ENCODE assay signal across 22 cellular contexts in the genomic region with DNA sequence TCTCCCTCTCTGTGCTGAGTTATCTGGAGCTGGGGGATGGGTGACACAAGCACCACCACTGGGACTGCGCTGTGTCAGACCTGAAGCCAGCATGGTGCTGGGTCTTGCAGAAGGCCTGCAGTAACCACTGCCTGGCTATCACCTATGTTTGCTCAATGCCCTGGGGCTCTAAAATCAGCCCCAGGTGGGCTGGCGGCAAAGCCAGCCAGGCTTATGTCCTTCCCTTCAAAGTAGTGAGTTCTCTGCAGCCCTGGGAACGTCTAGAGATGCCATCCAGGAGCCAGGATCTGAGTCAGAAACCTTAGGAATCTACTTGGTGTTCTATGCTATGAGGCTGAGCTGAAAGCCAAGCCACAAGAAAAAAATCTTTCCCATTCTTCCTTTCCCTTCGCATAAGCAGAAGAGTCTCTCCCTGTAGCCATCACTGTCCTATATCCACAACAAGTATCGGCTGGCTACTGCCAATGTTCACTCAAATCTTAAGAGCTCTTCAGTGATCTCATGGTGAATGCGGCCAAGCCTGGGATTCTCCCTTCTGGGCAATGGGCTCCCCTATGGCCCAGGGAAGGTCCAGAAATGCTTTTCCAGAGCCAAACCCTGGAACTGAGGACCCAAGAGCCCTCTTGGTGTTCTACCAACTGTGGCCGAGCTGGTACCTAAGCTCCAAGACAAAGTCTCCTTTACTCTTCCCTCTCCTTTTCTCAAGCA.
DNase-seq lines count a peak whose midpoint lies in the region; ATAC-seq and TF ChIP-seq lines count a peak whose summit lies in the region.
"Had no signal": no experiment of that assay in that cellular context is flagged by ENCODE, and none has a peak within 500 bp of the region (broad histone marks: within the 10 kb centered on the region; RNA-seq: fewer than 3 reads in every experiment).

No MANE protein-coding gene starts in this region.

- no peak for TF ChIP-seq CTCF in nephron (IDR thresholded peaks at IDR 0.05; ENCODE audit: unreplicated experiment in 3 of 3)

- peak; percentile 0 for DNase-seq in COR-L47 (lab: John Stamatoyannopoulos, UW)
- DNase-seq in HT1080 (ENCODE audit: low read depth), result peak; percentile 24
- peak; percentile 62 for DNase-seq in fibroblast of gingiva (ENCODE audit: low read depth)
- no peak for DNase-seq in NCI-H1417 treated with DMSO at 0.1 percent for 48 hours (lab: John Stamatoyannopoulos, UW)
- no peak for DNase-seq in SKM-1 treated with dmso at 0.1 percent for 144 hours (lab: John Stamatoyannopoulos, UW; ENCODE audit: unreplicated experiment)
- no peak for DNase-seq in activated effector memory CD4-positive, alpha-beta T cell treated with Interleukin-2 at 50 U/mL for 16 hours
- DNase-seq: activated CD4-positive, CD25-positive, alpha-beta regulatory T cell treated with anti-CD3 and anti-CD28 coated beads, Interleukin-2, amount 50 U/mL, for 72 hours; activated T-cell treated with anti-CD3 and anti-CD28 coated beads, Interleukin-2, amount 50 U/mL, for 1 hour; C1 segment of cervical spinal cord; dermis blood vessel endothelial cell; head of caudate nucleus; naive thymus-derived CD4-positive, alpha-beta T cell; NCI-H1436 treated with DMSO at 0.1 percent for 48 hours; NCI-H510A treated with DMSO at 0.1 percent for 48 hours; occipital lobe; SIG-M5; T-cell had no signal

- H3K4me1 Mint-ChIP-seq in nephron, result peaks cover 33% of the 10 kb centered on the region
- H3K4me1 Mint-ChIP-seq: memory B cell; naive thymus-derived CD4-positive, alpha-beta T cell; stimulated activated effector memory CD8-positive, alpha-beta T cell treated with anti-CD3 and anti-CD28 coated beads, Interleukin-12 subunit alpha, Interleukin-12 subunit beta, amount 100 ng/mL, for 72 hours; T-cell had no signal

- H3K4me3 Mint-ChIP-seq in nephron, result no peak overlapping the region
- H3K4me3 Mint-ChIP-seq: memory B cell; naive thymus-derived CD4-positive, alpha-beta T cell; stimulated activated effector memory CD8-positive, alpha-beta T cell treated with anti-CD3 and anti-CD28 coated beads, Interleukin-12 subunit alpha, Interleukin-12 subunit beta, amount 100 ng/mL, for 72 hours; T-cell had no signal

- no peaks in the 10 kb centered on the region for H3K36me3 Mint-ChIP-seq in nephron (ENCODE audit: low read depth)
- H3K36me3 Mint-ChIP-seq: memory B cell; naive thymus-derived CD4-positive, alpha-beta T cell; stimulated activated effector memory CD8-positive, alpha-beta T cell treated with anti-CD3 and anti-CD28 coated beads, Interleukin-12 subunit alpha, Interleukin-12 subunit beta, amount 100 ng/mL, for 72 hours; T-cell had no signal

- peak overlapping the region in 2 of 3 experiments; percentile 38 to 64 for H3K27ac Mint-ChIP-seq in nephron
- H3K27ac Mint-ChIP-seq: memory B cell; naive thymus-derived CD4-positive, alpha-beta T cell; stimulated activated effector memory CD8-positive, alpha-beta T cell treated with anti-CD3 and anti-CD28 coated beads, Interleukin-12 subunit alpha, Interleukin-12 subunit beta, amount 100 ng/mL, for 72 hours; T-cell had no signal

- ATAC-seq in GM19324 (IDR thresholded peaks at IDR 0.05; ENCODE audit: low FRiP score, unreplicated experiment), result no peak
- ATAC-seq: naive thymus-derived CD4-positive, alpha-beta T cell; Panc1; stimulated activated effector memory CD8-positive, alpha-beta T cell treated with anti-CD3 and anti-CD28 coated beads, Interleukin-12 subunit alpha, Interleukin-12 subunit beta, amount 100 ng/mL, for 72 hours; T-cell had no signal

- H3K9me3 Mint-ChIP-seq in nephron, result peaks cover 6% of the 10 kb centered on the region
- H3K9me3 Mint-ChIP-seq: memory B cell, T-cell had no signal

- no peaks in the 10 kb centered on the region for H3K27me3 Mint-ChIP-seq in nephron (ENCODE audit: low read depth)
- H3K27me3 Mint-ChIP-seq: T-cell had no signal

Comparison
In these comparisons a context has a peak if more than half of its experiments do, and no peak if none do; other contexts are left out.
1. DNase-seq: peak in COR-L47 (single experiment), HT1080 (single experiment) and fibroblast of gingiva (single experiment); none in NCI-H1417 treated with DMSO at 0.1 percent for 48 hours (single experiment), SKM-1 treated with dmso at 0.1 percent for 144 hours (single experiment) and activated effector memory CD4-positive, alpha-beta T cell treated with Interleukin-2 at 50 U/mL for 16 hours (single experiment).